ENCODE assay signal across 8 cellular contexts in genomic region chr12:27523305-27523641, GRCh38. TPM values are rescaled to one million over a fixed set of nuclear protein-coding genes. Genes with fewer than 3 reads are reported as not detected.
DNase-seq lines count a peak whose midpoint lies in the region; ATAC-seq, FAIRE-seq and TF ChIP-seq lines count a peak whose summit lies in the region.

No MANE protein-coding gene starts in this region.

- in situ Hi-C loops in SK-MEL-5 (cut with HindIII; ENCODE audit: low pct_unique_long_range_greater_than_20kb, low sequenced_read_pairs) = no loop called here

- DNase-seq in NCI-H524 (lab: John Stamatoyannopoulos, UW) = peak; percentile 39 to 58
- no peak for DNase-seq in NCI-H524 treated with DMSO at 0.1 percent for 48 hours (lab: John Stamatoyannopoulos, UW)
- DNase-seq in SK-MEL-5 (ENCODE audit: low read depth, low spot score) = peak; percentile 33
- DNase-seq in foreskin fibroblast = no peak
- no peak for DNase-seq in small intestine
- DNase-seq in NCI-H1694 treated with DMSO at 0.1 percent for 48 hours (lab: John Stamatoyannopoulos, UW) = no peak

- no peaks in the 10 kb centered on the region for H3K4me1 ChIP-seq in small intestine (ENCODE audit: control insufficient read depth in 2 of 2, insufficient read depth in 1 of 2, low read depth in 1 of 2, low read length in 1 of 2)

- no peak for FAIRE-seq in small intestine (lab: Jason Lieb, UNC)

- H3K27me3 ChIP-seq in small intestine (ENCODE audit: control insufficient read depth in 2 of 2, insufficient read depth in 2 of 2, low read length in 2 of 2) = no peaks in the 10 kb centered on the region

- WGBS in small intestine, 3 donors = 0 to 1% (median 1%) methylated on average over 6 of the region's 6 CpGs

- peak; percentile 7 for ATAC-seq in HG02610 (IDR thresholded peaks at IDR 0.05; ENCODE audit: unreplicated experiment)
- ATAC-seq in HG03025 (IDR thresholded peaks at IDR 0.05; ENCODE audit: low FRiP score, unreplicated experiment) = no peak

- H3K4me3 ChIP-seq in foreskin fibroblast (ENCODE audit: low read depth in 1 of 2, low read length in 2 of 2) = peak overlapping the region; percentile 76 to 94
- peak overlapping the region in 1 of 2 donors; percentile 63 for H3K4me3 ChIP-seq in small intestine (ENCODE audit: low read depth in 1 of 2, low read length in 2 of 2)

- no peaks in the 10 kb centered on the region for H3K36me3 ChIP-seq in small intestine (ENCODE audit: control insufficient read depth in 2 of 2, insufficient read depth in 2 of 2, low read length in 2 of 2)

- TF ChIP-seq CTCF in foreskin fibroblast (IDR thresholded peaks at IDR 0.05; ENCODE audit: low read depth, low read length) = no peak

- peak overlapping the region; percentile 6 to 92 for H3K27ac ChIP-seq in small intestine (ENCODE audit: low read depth in 1 of 2, low read length in 1 of 2)

- H3K9me3 ChIP-seq in small intestine (ENCODE audit: control insufficient read depth, low read depth) = no peaks in the 10 kb centered on the region

RNA-seq across cellular contexts. Expression of gene PPFIBP1, which starts 0.7 kb away (rescaled TPM):
- 53.7 and 55.8 TPM in 2 replicates for total RNA-seq in SK-MEL-5 (2014; rRNA removed; shearing (Covaris generic))
- 51.2 and 79.8 TPM in 2 replicates for polyA plus RNA-seq in SK-MEL-5 (2015; cell fraction: cytosol; rRNA removed)
- 42.3 and 51.3 TPM in 2 replicates for polyA plus RNA-seq in SK-MEL-5 (2015; cell fraction: nucleus; rRNA removed)
- 10 to 100 TPM in 1 of 3 donors, 1 to 10 TPM in 2; 4.9 to 16.1 (median 9.2) TPM for polyA plus RNA-seq in small intestine

Comparison
In these comparisons a context has a peak if more than half of its experiments do, and no peak if none do; other contexts are left out.
1. DNase-seq: peak in NCI-H524 (2 of 2) and SK-MEL-5 (single experiment); none in NCI-H524 treated with DMSO at 0.1 percent for 48 hours (single experiment), foreskin fibroblast (0 of 2), small intestine (single experiment) and NCI-H1694 treated with DMSO at 0.1 percent for 48 hours (single experiment).